In the genomic region with DNA sequence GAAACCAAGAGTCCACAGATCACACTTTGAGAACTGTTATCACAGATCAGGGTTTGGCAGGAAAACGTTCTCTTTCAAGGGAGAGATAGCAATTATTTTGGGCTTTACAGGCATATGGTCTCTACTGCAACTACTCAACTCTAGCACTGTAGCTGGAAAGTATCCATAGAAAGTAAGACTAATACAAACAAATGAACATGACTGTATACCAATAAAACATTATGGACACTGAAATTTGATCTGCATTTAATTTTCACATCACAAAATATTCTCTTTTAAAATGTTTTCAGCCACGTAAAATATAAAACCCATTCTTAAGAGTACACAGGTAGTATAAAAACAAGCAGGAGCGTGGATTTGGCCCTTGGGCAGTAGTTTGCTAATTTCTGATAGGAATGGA, we compare ENCODE assay signal across 28 cellular contexts.
DNase-seq lines count a peak whose midpoint lies in the region; ATAC-seq and TF ChIP-seq lines count a peak whose summit lies in the region.
"Had no signal": no experiment of that assay in that cellular context is flagged by ENCODE, and none has a peak within 500 bp of the region (broad histone marks: within the 10 kb centered on the region; RNA-seq: fewer than 3 reads in every experiment).

No MANE protein-coding gene starts in this region.

- intact Hi-C loops in PC-3 (cut with micrococcal nuclease): no loop called here

- POLR2A ChIA-PET in PC-3 (lab: Charles Lee; ENCODE audit: unreplicated experiment): no interaction called here

- no peaks in the 10 kb centered on the region for H3K9me2 ChIP-seq in PC-3 (replicated peaks; ENCODE audit: low read length)

- peak overlapping the region; percentile 13 for H3K4me3 Mint-ChIP-seq in activated T-cell treated with anti-CD3 and anti-CD28 coated beads, Interleukin-2, amount 50 U/mL, for 24 hours
- no peak overlapping the region for H3K4me3 Mint-ChIP-seq in memory B cell

- H3K4me1 ChIP-seq in PC-3 (ENCODE audit: insufficient read depth, low read length): peaks cover 37% of the 10 kb centered on the region
- H3K4me1 ChIP-seq: breast epithelium, colonic mucosa, pancreas, Peyer's patch, transverse colon had no signal

- ATAC-seq in PC-3 (peak; percentile 80), memory B cell (ENCODE audit: low read depth) (no peak), HG02973 (IDR thresholded peaks at IDR 0.05; ENCODE audit: unreplicated experiment) (no peak)
- ATAC-seq: A549, heart left ventricle, pancreas had no signal

- no peaks in the 10 kb centered on the region for H3K27me3 Mint-ChIP-seq in activated T-cell treated with anti-CD3 and anti-CD28 coated beads, Interleukin-2, amount 50 U/mL, for 24 hours
- H3K27me3 Mint-ChIP-seq in memory B cell: no peaks in the 10 kb centered on the region

- no peak for DNase-seq in activated T-cell treated with anti-CD3 and anti-CD28 coated beads, Interleukin-2, amount 50 U/mL, for 24 hours
- DNase-seq in activated T-cell treated with anti-CD3 and anti-CD28 coated beads, Interleukin-2, amount 50 U/mL, for 48 hours: no peak
- peak; percentile 31 for DNase-seq in EH (ENCODE audit: low read depth)
- DNase-seq in PC-3: peak; percentile 59
- no peak for DNase-seq in memory B cell (ENCODE audit: low spot score in 2 of 2)
- no peak for DNase-seq in mesenteric fat pad (ENCODE audit: low spot score)
- no peak for DNase-seq in DMS53 (lab: John Stamatoyannopoulos, UW)
- DNase-seq: activated CD4-positive, alpha-beta T cell treated with anti-CD3 and anti-CD28 coated beads for 1 hour; activated naive CD4-positive, alpha-beta T cell; activated T-cell treated with anti-CD3 and anti-CD28 coated beads, Interleukin-2, amount 50 U/mL, for 1 hour; AML-193; colonic mucosa; COR-L47; DMS79 treated with DMSO at 0.1 percent for 48 hours; effector memory CD4-positive, alpha-beta T cell; GM23248; heart left ventricle; NCI-H1048; NCI-H2029; pancreas; Peyer's patch; SIG-M5; transverse colon had no signal

- CTCF ChIA-PET in PC-3 (lab: Charles Lee): no interaction called here

- peaks cover 40% of the 10 kb centered on the region for H3K4me1 Mint-ChIP-seq in activated T-cell treated with anti-CD3 and anti-CD28 coated beads, Interleukin-2, amount 50 U/mL, for 24 hours (ENCODE audit: low read depth)
- H3K4me1 Mint-ChIP-seq in memory B cell: peaks cover 9% of the 10 kb centered on the region

- H3K9ac ChIP-seq in PC-3 (ENCODE audit: low read length): 0 out of 2 replicates have a peak overlapping the region, but pooled peaks have one; percentile 6
- H3K9ac ChIP-seq: GM23248 had no signal

- peaks cover 82% of the 10 kb centered on the region for H3K36me3 Mint-ChIP-seq in activated T-cell treated with anti-CD3 and anti-CD28 coated beads, Interleukin-2, amount 50 U/mL, for 24 hours (ENCODE audit: low read depth)
- H3K36me3 Mint-ChIP-seq in memory B cell: peaks cover 36% of the 10 kb centered on the region

- H3K79me2 ChIP-seq in PC-3 (ENCODE audit: low read length): no peaks in the 10 kb centered on the region

- H2AFZ ChIP-seq in PC-3 (ENCODE audit: low read length): no peak overlapping the region
- H2AFZ ChIP-seq: GM23248 had no signal

- no peaks in the 10 kb centered on the region for H3F3A ChIP-seq in PC-3 (ENCODE audit: low read length, unreplicated experiment)

- peak overlapping the region; percentile 73 for H3K27ac ChIP-seq in PC-3 (ENCODE audit: low read length)
- H3K27ac ChIP-seq: A549, breast epithelium, colonic mucosa, GM23248, heart left ventricle, HL-60, pancreas, Peyer's patch, transverse colon had no signal

- BruUV-seq in PC-3 (replicated peaks; lab: Mats Ljungman, UMichigan): no TSS peak

- no peaks in the 10 kb centered on the region for H3K27me3 ChIP-seq in PC-3 (ENCODE audit: low read length)
- H3K27me3 ChIP-seq: breast epithelium, colonic mucosa, heart left ventricle, pancreas, Peyer's patch, transverse colon had no signal

- H3K9me3 Mint-ChIP-seq in activated T-cell treated with anti-CD3 and anti-CD28 coated beads, Interleukin-2, amount 50 U/mL, for 24 hours: peaks cover 6% of the 10 kb centered on the region
- H3K9me3 Mint-ChIP-seq in memory B cell: no peaks in the 10 kb centered on the region

- no peak for TF ChIP-seq CTCF in PC-3 (conservative IDR thresholded peaks at IDR 0.05; ENCODE audit: low read depth, low read length)

- no peak overlapping the region for H3K4me3 ChIP-seq in PC-3 (ENCODE audit: low read length)
- H3K4me3 ChIP-seq: A549, breast epithelium, colonic mucosa, GM23248, heart left ventricle, pancreas, Peyer's patch, smooth muscle cell, transverse colon had no signal

- H3K27ac Mint-ChIP-seq in activated T-cell treated with anti-CD3 and anti-CD28 coated beads, Interleukin-2, amount 50 U/mL, for 24 hours: peak overlapping the region; percentile 59
- H3K27ac Mint-ChIP-seq in memory B cell: peak overlapping the region; percentile 83

- H3K36me3 ChIP-seq in PC-3 (ENCODE audit: low read depth, low read length): peaks cover 20% of the 10 kb centered on the region
- H3K36me3 ChIP-seq: breast epithelium had no signal

- peak overlapping the region; percentile 58 for H3K4me2 ChIP-seq in PC-3 (ENCODE audit: low read length)
- H3K4me2 ChIP-seq: A549, smooth muscle cell had no signal

- no peaks in the 10 kb centered on the region for H3K9me3 ChIP-seq in PC-3 (ENCODE audit: low read length)
- H3K9me3 ChIP-seq: A549, breast epithelium, colonic mucosa, pancreas, Peyer's patch, transverse colon had no signal

- peaks cover 10% of the 10 kb centered on the region for H4K20me1 ChIP-seq in PC-3 (ENCODE audit: low read length)

Comparison
In these comparisons a context has a peak if more than half of its experiments do, and no peak if none do; other contexts are left out.
1. DNase-seq: peak in EH (single experiment) and PC-3 (single experiment); none in activated T-cell treated with anti-CD3 and anti-CD28 coated beads, Interleukin-2, amount 50 U/mL, for 24 hours (single experiment), activated T-cell treated with anti-CD3 and anti-CD28 coated beads, Interleukin-2, amount 50 U/mL, for 48 hours (0 of 2), memory B cell (0 of 2), mesenteric fat pad (single experiment) and DMS53 (single experiment).